23 cellular contexts compared by ENCODE assay signal in the genomic region with DNA sequence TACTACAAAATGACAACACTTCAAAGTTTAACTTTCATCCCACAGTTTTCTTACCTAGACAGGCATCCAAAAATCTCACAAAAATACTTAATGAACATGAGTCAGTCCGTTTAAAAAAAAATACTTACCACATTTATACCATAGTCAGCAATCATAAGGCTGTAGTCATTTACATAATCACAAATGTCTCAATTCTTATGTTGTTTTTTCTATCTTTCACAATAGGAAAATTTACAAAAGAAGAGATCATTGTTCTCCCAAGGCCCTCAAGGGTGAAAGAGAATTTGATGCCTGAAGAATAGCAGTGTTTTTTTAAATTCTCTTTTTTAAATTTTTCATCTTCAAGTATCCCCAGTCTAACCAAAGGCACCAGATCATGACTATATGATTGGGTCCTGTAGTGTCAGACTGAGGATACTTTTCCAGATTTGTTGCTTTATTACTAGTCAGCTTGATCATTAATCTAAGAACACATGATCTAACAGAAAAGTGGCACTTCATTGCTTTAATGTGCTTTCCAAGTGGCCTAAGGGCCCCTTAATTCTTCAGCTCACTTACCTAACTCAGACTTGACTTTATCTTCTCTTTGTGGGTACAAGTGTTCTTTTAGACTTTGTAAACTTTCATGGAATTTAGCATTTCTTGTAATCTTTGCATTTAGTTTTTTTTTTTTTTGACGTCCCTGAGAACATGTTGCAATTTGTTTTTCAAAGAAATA. TPM values are rescaled to one million over a fixed set of nuclear protein-coding genes. Genes with fewer than 3 reads are reported as not detected.
DNase-seq lines count a peak whose midpoint lies in the region; ATAC-seq, FAIRE-seq and TF ChIP-seq lines count a peak whose summit lies in the region.
"Had no signal": no experiment of that assay in that cellular context is flagged by ENCODE, and none has a peak within 500 bp of the region (broad histone marks: within the 10 kb centered on the region; RNA-seq: fewer than 3 reads in every experiment).

No MANE protein-coding gene starts in this region.

- no peak overlapping the region for H3K9ac ChIP-seq in HepG2 (ENCODE audit: insufficient read depth, low read depth, low read length)

- TF ChIP-seq RAD21 in HepG2 (CRISPR knock-in tag; IDR thresholded peaks at IDR 0.05): no peak

- CTCF ChIA-PET in HepG2 (lab: Yijun Ruan, JAX; ENCODE audit: low intra/inter-chr PET ratio, low total read pairs): no interaction called here

- BruUV-seq in HepG2 (replicated peaks; lab: Mats Ljungman, UMichigan): no TSS peak

- POLR2A ChIA-PET in HepG2 (lab: Yijun Ruan, JAX): no interaction called here

- 0% methylated on average over 2 of the region's 2 CpGs for WGBS in HepG2 (ENCODE audit: low lambda C conversion rate)
- 48% methylated on average over 2 of the region's 2 CpGs for WGBS in right lobe of liver (ENCODE audit: insufficient coverage, low coverage, low lambda C conversion rate, missing lambda C conversion rate)

- H3K36me3 ChIP-seq in HepG2 (replicated peaks in 1 of 2; ENCODE audit: control insufficient read depth in 1 of 2, insufficient read depth in 2 of 2, low read length in 2 of 2): no peaks in the 10 kb centered on the region
- H3K36me3 ChIP-seq in right lobe of liver: no peaks in the 10 kb centered on the region
- H3K36me3 ChIP-seq: BE2C, SJSA1 had no signal

- H2AFZ ChIP-seq in HepG2 (ENCODE audit: low read length): no peak overlapping the region

- TF ChIP-seq POLR2A in HepG2 (IDR thresholded peaks at IDR 0.05; ENCODE audit: insufficient read depth in 1 of 2, low read depth in 2 of 2, low read length in 2 of 2) (no peak), right lobe of liver (IDR thresholded peaks at IDR 0.05) (no peak)

- ATAC-seq in HepG2: no peak
- no peak for ATAC-seq in right lobe of liver
- ATAC-seq in GM19035 (IDR thresholded peaks at IDR 0.05; ENCODE audit: unreplicated experiment): no peak
- ATAC-seq: Panc1 had no signal

- H3K79me2 ChIP-seq in HepG2 (ENCODE audit: insufficient read depth, low read length): no peaks in the 10 kb centered on the region

- H3K27ac ChIP-seq in HepG2 (ENCODE audit: extremely low read length, insufficient read depth, low read length) (no peak overlapping the region), right lobe of liver (no peak overlapping the region)
- H3K27ac ChIP-seq: SJSA1 had no signal

- H4K20me1 ChIP-seq in HepG2 (ENCODE audit: insufficient read depth, low read length): no peaks in the 10 kb centered on the region

- no peak overlapping the region for H3K4me2 ChIP-seq in HepG2 (ENCODE audit: low read depth, low read length)

- DNase-seq in HepG2 (ENCODE audit: low spot score) (no peak), right lobe of liver (no peak), fibroblast of villous mesenchyme (ENCODE audit: low read depth) (peak; percentile 41), HuH-7 (ENCODE audit: low spot score) (no peak)
- no peak for DNase-seq in activated naive CD4-positive, alpha-beta T cell treated with Interleukin-2 at 50 U/mL for 16 hours
- DNase-seq: BE2C; CD4-positive, CD25-positive, alpha-beta regulatory T cell; COR-L47; HCEC 1CT; Kasumi-1; MM.1S; NCI-H1092; NCI-H1436 treated with DMSO at 0.1 percent for 48 hours; NCI-H2029; NCI-H2171 treated with DMSO at 0.1 percent for 48 hours; NCI-H446 had no signal

- no peak overlapping the region for H3K4me3 ChIP-seq in HepG2 (replicated peaks in 1 of 3; ENCODE audit: insufficient read depth in 1 of 3, low read depth in 2 of 3, low read length in 3 of 3)
- no peak overlapping the region for H3K4me3 ChIP-seq in right lobe of liver
- no peak overlapping the region for H3K4me3 ChIP-seq in fibroblast of villous mesenchyme (ENCODE audit: low read depth, low read length)
- H3K4me3 ChIP-seq: SJSA1 had no signal

- TF ChIP-seq CTCF in HepG2 (CRISPR knock-in tag; IDR thresholded peaks at IDR 0.05) (no peak), right lobe of liver (IDR thresholded peaks at IDR 0.05) (no peak), fibroblast of villous mesenchyme (IDR thresholded peaks at IDR 0.05; ENCODE audit: insufficient read depth, low read depth, low read length) (no peak)

- H3K9me3 ChIP-seq in HepG2 (ENCODE audit: low read length) (no peaks in the 10 kb centered on the region), right lobe of liver (no peaks in the 10 kb centered on the region)
- H3K9me3 ChIP-seq: BE2C, SJSA1 had no signal

- H3K4me1 ChIP-seq in HepG2 (ENCODE audit: insufficient read depth, low read length): peaks cover 5% of the 10 kb centered on the region; the same call in 1 of the 2 replicates
- no peaks in the 10 kb centered on the region for H3K4me1 ChIP-seq in right lobe of liver
- H3K4me1 ChIP-seq: BE2C, SJSA1 had no signal

- no peak for TF ChIP-seq EP300 in HepG2 (IDR thresholded peaks at IDR 0.05; ENCODE audit: low read depth in 2 of 2, low read length in 2 of 2)
- no peak for TF ChIP-seq EP300 in HepG2 (CRISPR knock-in tag; IDR thresholded peaks at IDR 0.05; ENCODE audit: borderline replicate concordance)

- in situ Hi-C loops in HepG2 (cut with HindIII; ENCODE audit: extremely low pct_ligation_motif_present, low pct_unique_long_range_greater_than_20kb): no loop called here

- FAIRE-seq in HepG2 (lab: Jason Lieb, UNC): no peak
- FAIRE-seq: G401.6 had no signal

- intact Hi-C loops in HepG2 (cut with micrococcal nuclease; ENCODE audit: unreplicated experiment): no loop called here
- intact Hi-C loops in right lobe of liver (cut with DNase I): no loop called here

- H3K27me3 ChIP-seq in HepG2 (ENCODE audit: control insufficient read depth in 1 of 2, insufficient read depth in 2 of 2, low read length in 2 of 2) (no peaks in the 10 kb centered on the region), right lobe of liver (no peaks in the 10 kb centered on the region)
- H3K27me3 ChIP-seq: SJSA1 had no signal

RNA-seq across cellular contexts. Expression of a gene that starts 4.7 kb away (rescaled TPM):
- total RNA-seq in HepG2 (2016; rRNA removed; fragmentation: Illumina TruSeq; extraction: Trizol) (not detected in 2 replicates), right lobe of liver (not detected), fibroblast of villous mesenchyme (not detected in 2 replicates)
- total RNA-seq in HepG2 (2016; cell fraction: cytosol; rRNA removed; fragmentation: Illumina TruSeq; extraction: Trizol; ENCODE audit: low read depth): not detected in 2 replicates
- total RNA-seq in HepG2 (2016; cell fraction: insoluble cytoplasmic fraction; rRNA removed; fragmentation: Illumina TruSeq; extraction: Trizol): not detected in 2 replicates
- total RNA-seq in HepG2 (2016; cell fraction: membrane; rRNA removed; fragmentation: Illumina TruSeq; extraction: Trizol): not detected in 2 replicates
- not detected in 2 replicates for total RNA-seq in HepG2 (2016; cell fraction: nucleus; rRNA removed; fragmentation: Illumina TruSeq; extraction: Trizol)
- polyA plus RNA-seq in HepG2 (2011; rRNA removed): not detected in 2 replicates
- not detected in 2 replicates for polyA plus RNA-seq in HepG2 (2011; cell fraction: cytosol; rRNA removed)
- not detected in 2 replicates for polyA plus RNA-seq in HepG2 (2011; cell fraction: nucleus; rRNA removed)
- not detected in 2 replicates for polyA plus RNA-seq in HepG2 (2012)
- not detected in 2 replicates for polyA plus RNA-seq in HepG2 (2016; cell fraction: cytosol; fragmentation: Illumina TruSeq; extraction: Trizol; ENCODE audit: low read depth)
- polyA plus RNA-seq in HepG2 (2016; cell fraction: insoluble cytoplasmic fraction; fragmentation: Illumina TruSeq; extraction: Trizol; ENCODE audit: low read depth): not detected in 2 replicates
- not detected in 2 replicates for polyA plus RNA-seq in HepG2 (2016; cell fraction: membrane; fragmentation: Illumina TruSeq; extraction: Trizol; ENCODE audit: low read depth)
- not detected in 2 replicates for polyA plus RNA-seq in HepG2 (2016; cell fraction: nucleus; fragmentation: Illumina TruSeq; extraction: Trizol; ENCODE audit: insufficient read depth, low read depth)
- not detected in 2 replicates for polyA minus RNA-seq in HepG2 (2011; rRNA and poly(A)+ RNA removed; ENCODE audit: low replicate concordance)
- polyA minus RNA-seq in HepG2 (2011; cell fraction: cytosol; rRNA and poly(A)+ RNA removed): not detected in 2 replicates
- polyA minus RNA-seq in HepG2 (2011; cell fraction: nucleus; rRNA and poly(A)+ RNA removed): not detected in 2 replicates
- total RNA-seq: A172; CD4-positive, CD25-positive, alpha-beta regulatory T cell; HT-29; SJSA1 had no signal
- polyA plus RNA-seq: CD4-positive, CD25-positive, alpha-beta regulatory T cell; IgD-negative memory B cell had no signal

RNA-seq across cellular contexts. Expression of a gene that starts 46.5 kb away (rescaled TPM):
- 1.7 and 2.3 TPM in 2 replicates for total RNA-seq in HepG2 (2016; rRNA removed; fragmentation: Illumina TruSeq; extraction: Trizol)
- 0.40 and 0.44 TPM in 2 replicates for total RNA-seq in HepG2 (2016; cell fraction: cytosol; rRNA removed; fragmentation: Illumina TruSeq; extraction: Trizol; ENCODE audit: low read depth)
- total RNA-seq in HepG2 (2016; cell fraction: insoluble cytoplasmic fraction; rRNA removed; fragmentation: Illumina TruSeq; extraction: Trizol): 1.7 and 2.5 TPM in 2 replicates
- total RNA-seq in HepG2 (2016; cell fraction: membrane; rRNA removed; fragmentation: Illumina TruSeq; extraction: Trizol): 0.69 and 1.3 TPM in 2 replicates
- 2.8 and 4.0 TPM in 2 replicates for total RNA-seq in HepG2 (2016; cell fraction: nucleus; rRNA removed; fragmentation: Illumina TruSeq; extraction: Trizol)
- polyA plus RNA-seq in HepG2 (2011; rRNA removed): 3.4 and 5.2 TPM in 2 replicates
- 3.1 and 3.4 TPM in 2 replicates for polyA plus RNA-seq in HepG2 (2011; cell fraction: cytosol; rRNA removed)
- 3.5 and 5.3 TPM in 2 replicates for polyA plus RNA-seq in HepG2 (2011; cell fraction: nucleus; rRNA removed)
- polyA plus RNA-seq in HepG2 (2012): 2.3 and 10.9 TPM in 2 replicates
- 0.23 and 0.26 TPM in 2 replicates for polyA plus RNA-seq in HepG2 (2016; cell fraction: cytosol; fragmentation: Illumina TruSeq; extraction: Trizol; ENCODE audit: low read depth)
- polyA plus RNA-seq in HepG2 (2016; cell fraction: insoluble cytoplasmic fraction; fragmentation: Illumina TruSeq; extraction: Trizol; ENCODE audit: low read depth): 1.1 and 1.2 TPM in 2 replicates
- polyA plus RNA-seq in HepG2 (2016; cell fraction: membrane; fragmentation: Illumina TruSeq; extraction: Trizol; ENCODE audit: low read depth): 0.42 and 0.55 TPM in 2 replicates
- polyA plus RNA-seq in HepG2 (2016; cell fraction: nucleus; fragmentation: Illumina TruSeq; extraction: Trizol; ENCODE audit: insufficient read depth, low read depth): 5.3 and 5.6 TPM in 2 replicates
- 17.4 TPM in 1 of 2 replicates, not detected in the other for polyA minus RNA-seq in HepG2 (2011; rRNA and poly(A)+ RNA removed; ENCODE audit: low replicate concordance)
- polyA minus RNA-seq in HepG2 (2011; cell fraction: cytosol; rRNA and poly(A)+ RNA removed): 2.5 and 2.8 TPM in 2 replicates
- polyA minus RNA-seq in HepG2 (2011; cell fraction: nucleus; rRNA and poly(A)+ RNA removed): 6.3 and 7.0 TPM in 2 replicates
- total RNA-seq in right lobe of liver: 10 to 100 TPM; 13.7 to 44.1 (median 16.8) TPM
- under 0.01 and 0.32 TPM in 2 replicates for total RNA-seq in fibroblast of villous mesenchyme
- total RNA-seq: CD4-positive, CD25-positive, alpha-beta regulatory T cell; HT-29; SJSA1 had no signal
- polyA plus RNA-seq: CD4-positive, CD25-positive, alpha-beta regulatory T cell; IgD-negative memory B cell had no signal

RNA-seq across cellular contexts. Expression of a gene that starts 53.2 kb away (rescaled TPM):
- total RNA-seq in HepG2 (2016; rRNA removed; fragmentation: Illumina TruSeq; extraction: Trizol) (not detected in 2 replicates), right lobe of liver (not detected), fibroblast of villous mesenchyme (not detected in 2 replicates)
- total RNA-seq in HepG2 (2016; cell fraction: cytosol; rRNA removed; fragmentation: Illumina TruSeq; extraction: Trizol; ENCODE audit: low read depth): not detected in 2 replicates
- not detected in 2 replicates for total RNA-seq in HepG2 (2016; cell fraction: insoluble cytoplasmic fraction; rRNA removed; fragmentation: Illumina TruSeq; extraction: Trizol)
- total RNA-seq in HepG2 (2016; cell fraction: membrane; rRNA removed; fragmentation: Illumina TruSeq; extraction: Trizol): not detected in 2 replicates
- total RNA-seq in HepG2 (2016; cell fraction: nucleus; rRNA removed; fragmentation: Illumina TruSeq; extraction: Trizol): not detected in 2 replicates
- not detected in 2 replicates for polyA plus RNA-seq in HepG2 (2011; rRNA removed)
- polyA plus RNA-seq in HepG2 (2011; cell fraction: cytosol; rRNA removed): not detected in 2 replicates
- not detected in 2 replicates for polyA plus RNA-seq in HepG2 (2011; cell fraction: nucleus; rRNA removed)
- polyA plus RNA-seq in HepG2 (2012): not detected in 2 replicates
- polyA plus RNA-seq in HepG2 (2016; cell fraction: cytosol; fragmentation: Illumina TruSeq; extraction: Trizol; ENCODE audit: low read depth): not detected in 2 replicates
- not detected in 2 replicates for polyA plus RNA-seq in HepG2 (2016; cell fraction: insoluble cytoplasmic fraction; fragmentation: Illumina TruSeq; extraction: Trizol; ENCODE audit: low read depth)
- polyA plus RNA-seq in HepG2 (2016; cell fraction: membrane; fragmentation: Illumina TruSeq; extraction: Trizol; ENCODE audit: low read depth): not detected in 2 replicates
- polyA plus RNA-seq in HepG2 (2016; cell fraction: nucleus; fragmentation: Illumina TruSeq; extraction: Trizol; ENCODE audit: insufficient read depth, low read depth): not detected in 2 replicates
- polyA minus RNA-seq in HepG2 (2011; rRNA and poly(A)+ RNA removed; ENCODE audit: low replicate concordance): not detected in 2 replicates
- not detected in 2 replicates for polyA minus RNA-seq in HepG2 (2011; cell fraction: cytosol; rRNA and poly(A)+ RNA removed)
- not detected in 2 replicates for polyA minus RNA-seq in HepG2 (2011; cell fraction: nucleus; rRNA and poly(A)+ RNA removed)
- total RNA-seq: A172; CD4-positive, CD25-positive, alpha-beta regulatory T cell; HT-29; SJSA1 had no signal
- polyA plus RNA-seq: CD4-positive, CD25-positive, alpha-beta regulatory T cell; IgD-negative memory B cell had no signal

RNA-seq across cellular contexts. Expression of a gene that starts 54.0 kb away (rescaled TPM):
- total RNA-seq in HepG2 (2016; rRNA removed; fragmentation: Illumina TruSeq; extraction: Trizol) (not detected in 2 replicates), right lobe of liver (not detected), fibroblast of villous mesenchyme (not detected in 2 replicates)
- total RNA-seq in HepG2 (2016; cell fraction: cytosol; rRNA removed; fragmentation: Illumina TruSeq; extraction: Trizol; ENCODE audit: low read depth): not detected in 2 replicates
- not detected in 2 replicates for total RNA-seq in HepG2 (2016; cell fraction: insoluble cytoplasmic fraction; rRNA removed; fragmentation: Illumina TruSeq; extraction: Trizol)
- total RNA-seq in HepG2 (2016; cell fraction: membrane; rRNA removed; fragmentation: Illumina TruSeq; extraction: Trizol): not detected in 2 replicates
- not detected in 2 replicates for total RNA-seq in HepG2 (2016; cell fraction: nucleus; rRNA removed; fragmentation: Illumina TruSeq; extraction: Trizol)
- polyA plus RNA-seq in HepG2 (2011; rRNA removed): not detected in 2 replicates
- polyA plus RNA-seq in HepG2 (2011; cell fraction: cytosol; rRNA removed): not detected in 2 replicates
- not detected in 2 replicates for polyA plus RNA-seq in HepG2 (2011; cell fraction: nucleus; rRNA removed)
- polyA plus RNA-seq in HepG2 (2012): not detected in 2 replicates
- polyA plus RNA-seq in HepG2 (2016; cell fraction: cytosol; fragmentation: Illumina TruSeq; extraction: Trizol; ENCODE audit: low read depth): not detected in 2 replicates
- polyA plus RNA-seq in HepG2 (2016; cell fraction: insoluble cytoplasmic fraction; fragmentation: Illumina TruSeq; extraction: Trizol; ENCODE audit: low read depth): not detected in 2 replicates
- not detected in 2 replicates for polyA plus RNA-seq in HepG2 (2016; cell fraction: membrane; fragmentation: Illumina TruSeq; extraction: Trizol; ENCODE audit: low read depth)
- not detected in 2 replicates for polyA plus RNA-seq in HepG2 (2016; cell fraction: nucleus; fragmentation: Illumina TruSeq; extraction: Trizol; ENCODE audit: insufficient read depth, low read depth)
- polyA minus RNA-seq in HepG2 (2011; rRNA and poly(A)+ RNA removed; ENCODE audit: low replicate concordance): not detected in 2 replicates
- not detected in 2 replicates for polyA minus RNA-seq in HepG2 (2011; cell fraction: cytosol; rRNA and poly(A)+ RNA removed)
- not detected in 2 replicates for polyA minus RNA-seq in HepG2 (2011; cell fraction: nucleus; rRNA and poly(A)+ RNA removed)
- total RNA-seq: A172; CD4-positive, CD25-positive, alpha-beta regulatory T cell; HT-29; SJSA1 had no signal
- polyA plus RNA-seq: CD4-positive, CD25-positive, alpha-beta regulatory T cell; IgD-negative memory B cell had no signal

RNA-seq across cellular contexts. Expression of a gene that starts 56.7 kb away (rescaled TPM):
- not detected in 2 replicates for total RNA-seq in HepG2 (2016; rRNA removed; fragmentation: Illumina TruSeq; extraction: Trizol)
- total RNA-seq in HepG2 (2016; cell fraction: cytosol; rRNA removed; fragmentation: Illumina TruSeq; extraction: Trizol; ENCODE audit: low read depth): not detected in 2 replicates
- total RNA-seq in HepG2 (2016; cell fraction: insoluble cytoplasmic fraction; rRNA removed; fragmentation: Illumina TruSeq; extraction: Trizol): not detected in 2 replicates
- total RNA-seq in HepG2 (2016; cell fraction: membrane; rRNA removed; fragmentation: Illumina TruSeq; extraction: Trizol): not detected in 2 replicates
- total RNA-seq in HepG2 (2016; cell fraction: nucleus; rRNA removed; fragmentation: Illumina TruSeq; extraction: Trizol): not detected in 2 replicates
- polyA plus RNA-seq in HepG2 (2011; rRNA removed): not detected in 2 replicates
- not detected in 2 replicates for polyA plus RNA-seq in HepG2 (2011; cell fraction: cytosol; rRNA removed)
- polyA plus RNA-seq in HepG2 (2011; cell fraction: nucleus; rRNA removed): not detected in 2 replicates
- polyA plus RNA-seq in HepG2 (2012): not detected in 2 replicates
- not detected in 2 replicates for polyA plus RNA-seq in HepG2 (2016; cell fraction: cytosol; fragmentation: Illumina TruSeq; extraction: Trizol; ENCODE audit: low read depth)
- polyA plus RNA-seq in HepG2 (2016; cell fraction: insoluble cytoplasmic fraction; fragmentation: Illumina TruSeq; extraction: Trizol; ENCODE audit: low read depth): not detected in 2 replicates
- polyA plus RNA-seq in HepG2 (2016; cell fraction: membrane; fragmentation: Illumina TruSeq; extraction: Trizol; ENCODE audit: low read depth): not detected in 2 replicates
- not detected in 2 replicates for polyA plus RNA-seq in HepG2 (2016; cell fraction: nucleus; fragmentation: Illumina TruSeq; extraction: Trizol; ENCODE audit: insufficient read depth, low read depth)
- polyA minus RNA-seq in HepG2 (2011; rRNA and poly(A)+ RNA removed; ENCODE audit: low replicate concordance): not detected in 2 replicates
- not detected in 2 replicates for polyA minus RNA-seq in HepG2 (2011; cell fraction: cytosol; rRNA and poly(A)+ RNA removed)
- not detected in 2 replicates for polyA minus RNA-seq in HepG2 (2011; cell fraction: nucleus; rRNA and poly(A)+ RNA removed)
- total RNA-seq in right lobe of liver: not detected
- not detected in 2 replicates for total RNA-seq in fibroblast of villous mesenchyme
- total RNA-seq: A172; CD4-positive, CD25-positive, alpha-beta regulatory T cell; HT-29; SJSA1 had no signal
- polyA plus RNA-seq: CD4-positive, CD25-positive, alpha-beta regulatory T cell; IgD-negative memory B cell had no signal
